ENCODE assay signal across 8 cellular contexts in genomic region chr17:64920026-64920418, GRCh38. TPM values are rescaled to one million over a fixed set of nuclear protein-coding genes. Genes with fewer than 3 reads are reported as not detected.
DNase-seq lines count a peak whose midpoint lies in the region; ATAC-seq, FAIRE-seq and TF ChIP-seq lines count a peak whose summit lies in the region.

No MANE protein-coding gene starts in this region.

- no peak for TF ChIP-seq POLR2A in GM12892 (IDR thresholded peaks at IDR 0.05; ENCODE audit: low read depth, low read length)

- ATAC-seq in RWPE2 (ENCODE audit: low read depth) = no peak
- ATAC-seq in HG03354 (IDR thresholded peaks at IDR 0.05; ENCODE audit: poor library complexity, severe bottlenecking, unreplicated experiment) = no peak

- H3K27ac ChIP-seq in RWPE2 (ENCODE audit: poor library complexity, severe bottlenecking) = peak overlapping the region; percentile 74
- peak overlapping the region; percentile 96 for H3K27ac ChIP-seq in neutrophil

- DNase-seq in G401 (ENCODE audit: low spot score) = peak; percentile 31
- DNase-seq in RWPE2 (ENCODE audit: low spot score) = no peak
- DNase-seq in epithelial cell of proximal tubule (ENCODE audit: low read depth) = no peak
- no peak for DNase-seq in NCI-H2107 treated with DMSO at 0.1 percent for 48 hours (lab: John Stamatoyannopoulos, UW; ENCODE audit: unreplicated experiment)
- DNase-seq in GM12892 (ENCODE audit: insufficient read length) = no peak
- DNase-seq in NCI-H146 (lab: John Stamatoyannopoulos, UW) = no peak

- TF ChIP-seq CTCF in RWPE2 (IDR thresholded peaks at IDR 0.05; ENCODE audit: poor library complexity, severe bottlenecking) (no peak), epithelial cell of proximal tubule (conservative IDR thresholded peaks at IDR 0.05; ENCODE audit: low read depth, low read length) (no peak), neutrophil (IDR thresholded peaks at IDR 0.05) (no peak)

- H3K4me1 ChIP-seq in RWPE2 (ENCODE audit: insufficient read depth, poor library complexity, severe bottlenecking) = peaks cover 4% of the 10 kb centered on the region
- peaks cover 10 to 16% of the 10 kb centered on the region in 2 experiments for H3K4me1 ChIP-seq in neutrophil (ENCODE audit: control insufficient read depth in 1 of 2, insufficient read depth in 1 of 2, low read depth in 1 of 2, low read length in 1 of 2)

- H3K4me3 ChIP-seq in RWPE2 (ENCODE audit: severe bottlenecking) = peak overlapping the region; percentile 88
- peak overlapping the region; percentile 66 for H3K4me3 ChIP-seq in epithelial cell of proximal tubule (ENCODE audit: low read depth, low read length)
- peak overlapping the region; percentile 59 to 79 for H3K4me3 ChIP-seq in neutrophil (ENCODE audit: low read depth in 1 of 2, low read length in 1 of 2)

- FAIRE-seq in GM12892 (lab: Jason Lieb, UNC) = no peak

- H3K36me3 ChIP-seq in RWPE2 (ENCODE audit: low read depth) (no peaks in the 10 kb centered on the region), neutrophil (no peaks in the 10 kb centered on the region)

- no peaks in the 10 kb centered on the region for H3K9me3 ChIP-seq in RWPE2 (ENCODE audit: severe bottlenecking)
- H3K9me3 ChIP-seq in neutrophil = no peaks in the 10 kb centered on the region

- in situ Hi-C loops in G401 (cut with HindIII; ENCODE audit: low sequenced_read_pairs) = no loop called here

- H3K27me3 ChIP-seq in RWPE2 (ENCODE audit: insufficient read depth, poor library complexity, severe bottlenecking) = no peaks in the 10 kb centered on the region
- H3K27me3 ChIP-seq in neutrophil = no peaks in the 10 kb centered on the region

RNA-seq across cellular contexts. Expression of gene LRRC37A3, which starts 0.7 kb away (rescaled TPM):
- total RNA-seq in G401 (2014; rRNA removed; shearing (Covaris generic)) = 4.6 and 4.7 TPM in 2 replicates
- 2.5 and 4.0 TPM in 2 replicates for total RNA-seq in epithelial cell of proximal tubule
- 5.2 TPM for polyA plus RNA-seq in GM12892 (2012; ENCODE audit: missing spikeins)
